ENCODE assay signal across 19 cellular contexts in genomic region chr4:25258980-25259578, GRCh38. TPM values are rescaled to one million over a fixed set of nuclear protein-coding genes. Genes with fewer than 3 reads are reported as not detected.
DNase-seq lines count a peak whose midpoint lies in the region; ATAC-seq and TF ChIP-seq lines count a peak whose summit lies in the region.
"Had no signal": no experiment of that assay in that cellular context is flagged by ENCODE, and none has a peak within 500 bp of the region (broad histone marks: within the 10 kb centered on the region; RNA-seq: fewer than 3 reads in every experiment).

No MANE protein-coding gene starts in this region.

- H3K4me3 ChIP-seq in cardiac fibroblast (replicated peaks in 1 of 2; ENCODE audit: low read depth in 2 of 2, low read length in 2 of 2), result no peak overlapping the region
- H3K4me3 ChIP-seq in MM.1S (ENCODE audit: low read length), result no peak overlapping the region
- H3K4me3 ChIP-seq: hepatocyte, mucosa of descending colon, upper lobe of left lung had no signal

- H3F3A ChIP-seq in MM.1S (ENCODE audit: insufficient read depth, low read length), result no peaks in the 10 kb centered on the region

- H3K9me3 ChIP-seq in MM.1S (replicated peaks; ENCODE audit: insufficient read depth, low read length), result no peaks in the 10 kb centered on the region
- H3K9me3 ChIP-seq: mucosa of descending colon, upper lobe of left lung had no signal

- peaks cover 29% of the 10 kb centered on the region for H3K79me2 ChIP-seq in MM.1S (ENCODE audit: low read length)

- TF ChIP-seq CTCF in cardiac fibroblast (IDR thresholded peaks at IDR 0.05; ENCODE audit: low read depth, low read length) (no peak), MM.1S (IDR thresholded peaks at IDR 0.05; ENCODE audit: low read length) (no peak)

- H3K9me2 ChIP-seq in MM.1S (replicated peaks; ENCODE audit: insufficient read depth, low read length), result no peaks in the 10 kb centered on the region

- no peak for ATAC-seq in HG03469 (IDR thresholded peaks at IDR 0.05; ENCODE audit: unreplicated experiment)
- ATAC-seq: activated naive CD8-positive, alpha-beta T cell treated with anti-CD3 and anti-CD28 coated beads, Interleukin-2, amount 50 U/mL, for 24 hours; left cardiac atrium; mucosa of descending colon had no signal

- no peak overlapping the region for H2AFZ ChIP-seq in MM.1S (ENCODE audit: low read length)
- H2AFZ ChIP-seq: hepatocyte had no signal

- H3K27ac ChIP-seq in MM.1S (ENCODE audit: low read length), result no peak overlapping the region
- H3K27ac ChIP-seq: hepatocyte, HL-60, upper lobe of left lung had no signal

- H3K36me3 ChIP-seq in MM.1S (replicated peaks; ENCODE audit: insufficient read depth, low read length), result peaks cover 18% of the 10 kb centered on the region; the same call in 1 of the 2 replicates

- peaks cover under 1% of the 10 kb centered on the region; the same call in 1 of the 2 replicates for H4K20me1 ChIP-seq in MM.1S (ENCODE audit: insufficient read depth, low read length)

- H3K4me2 ChIP-seq in MM.1S (ENCODE audit: low read depth, low read length), result no peak overlapping the region
- H3K4me2 ChIP-seq: hepatocyte had no signal

- H3K27me3 ChIP-seq in MM.1S (replicated peaks; ENCODE audit: insufficient read depth, low read length), result no peaks in the 10 kb centered on the region
- H3K27me3 ChIP-seq: hepatocyte, upper lobe of left lung had no signal

- DNase-seq in AG08396 (ENCODE audit: low spot score) (peak; percentile 44), LHCN-M2 (ENCODE audit: low read depth) (peak; percentile 47), cardiac fibroblast (ENCODE audit: low read depth in 2 of 2) (peak; percentile 20 to 33), lung microvascular endothelial cell (ENCODE audit: low read depth in 2 of 2) (peak; percentile 31 to 72), D341Med (ENCODE audit: low spot score) (no peak), MM.1S (no peak)
- DNase-seq in activated CD8-positive, alpha-beta memory T cell treated with anti-CD3 and anti-CD28 coated beads, Interleukin-2, amount 50 U/mL, for 4 hours, result no peak
- DNase-seq: activated CD4-positive, alpha-beta memory T cell treated with anti-CD3 and anti-CD28 coated beads for 36 hours; activated naive CD8-positive, alpha-beta T cell treated with anti-CD3 and anti-CD28 coated beads, Interleukin-2, amount 50 U/mL, for 24 hours; COR-L47; GF-D8; Kasumi-1; left cardiac atrium; mucosa of descending colon; NCI-H146; upper lobe of left lung had no signal

- H3K4me1 ChIP-seq in MM.1S (ENCODE audit: low read length), result no peaks in the 10 kb centered on the region; the same call in 1 of the 2 replicates
- H3K4me1 ChIP-seq: upper lobe of left lung had no signal

- H3K9ac ChIP-seq in MM.1S (ENCODE audit: low read length), result no peak overlapping the region

RNA-seq across cellular contexts. Expression of gene PI4K2B, which starts 25.2 kb away (rescaled TPM):
- total RNA-seq in LHCN-M2 (2014; rRNA removed) (44.3 and 45.7 TPM in 2 replicates), lung microvascular endothelial cell (18.5 and 24.6 TPM in 2 replicates)
- polyA plus RNA-seq in LHCN-M2 (2012), result 8.4 TPM

RNA-seq across cellular contexts. Expression of gene ZCCHC4, which starts 53.5 kb away (rescaled TPM):
- total RNA-seq in LHCN-M2 (2014; rRNA removed) (14.8 and 16.9 TPM in 2 replicates), lung microvascular endothelial cell (4.1 and 6.7 TPM in 2 replicates)
- polyA plus RNA-seq in LHCN-M2 (2012), result 3.9 TPM

Comparison
In these comparisons a context has a peak if more than half of its experiments do, and no peak if none do; other contexts are left out.
1. DNase-seq: peak in AG08396 (single experiment), LHCN-M2 (single experiment), cardiac fibroblast (2 of 2) and lung microvascular endothelial cell (2 of 2); none in activated CD8-positive, alpha-beta memory T cell treated with anti-CD3 and anti-CD28 coated beads, Interleukin-2, amount 50 U/mL, for 4 hours (single experiment), D341Med (single experiment) and MM.1S (single experiment).